In genomic region chr20:49186535-49187329, GRCh38 we compare ENCODE assay signal across 8 cellular contexts. TPM values are rescaled to one million over a fixed set of nuclear protein-coding genes. Genes with fewer than 3 reads are reported as not detected.
DNase-seq lines count a peak whose midpoint lies in the region; ATAC-seq, FAIRE-seq and TF ChIP-seq lines count a peak whose summit lies in the region.

No MANE protein-coding gene starts in this region.

- no peak for FAIRE-seq in astrocyte (lab: Jason Lieb, UNC)

- TF ChIP-seq CTCF in HL-60 (IDR thresholded peaks at IDR 0.05; ENCODE audit: insufficient read depth, low read length) (no peak), astrocyte (IDR thresholded peaks at IDR 0.05; ENCODE audit: insufficient read depth, low read depth, low read length) (no peak)

- H3K27ac ChIP-seq in BLaER1: peak overlapping the region; percentile 96
- peak overlapping the region; percentile 74 for H3K27ac ChIP-seq in HL-60 (replicated peaks)
- peak overlapping the region; percentile 53 for H3K27ac ChIP-seq in astrocyte (ENCODE audit: low read depth, low read length)
- H3K27ac ChIP-seq in iPS DF 6.9 (ENCODE audit: low read length): no peak overlapping the region

- WGBS in iPS DF 6.9 (ENCODE audit: insufficient coverage, insufficient read length): no CpG with 5 or more reads among the region's 19 CpGs

- H3K4me1 ChIP-seq in BLaER1 (peaks cover 37% of the 10 kb centered on the region), astrocyte (ENCODE audit: insufficient read depth, low read length) (peaks cover 8% of the 10 kb centered on the region), iPS DF 6.9 (ENCODE audit: control insufficient read depth, insufficient read depth, low read length) (no peaks in the 10 kb centered on the region), skeletal muscle satellite cell (ENCODE audit: control insufficient read depth, insufficient read depth, low read length) (peaks cover 9% of the 10 kb centered on the region)

- no peaks in the 10 kb centered on the region for H3K9me3 Mint-ChIP-seq in T-helper 2 cell treated with Interferon-gamma antibody and Interleukin-4, amounts not matched to agents 5 μg/mL and 100 μg/mL, for 36 hours
- H3K9me3 Mint-ChIP-seq in astrocyte (ENCODE audit: unreplicated experiment): no peaks in the 10 kb centered on the region

- H3K4me2 ChIP-seq in BLaER1 (peak overlapping the region; percentile 95), astrocyte (ENCODE audit: low read length) (peak overlapping the region; percentile 99), skeletal muscle satellite cell (ENCODE audit: low read length) (peak overlapping the region; percentile 92)

- DNase-seq in HL-60 (ENCODE audit: low read depth in 1 of 2, low spot score in 1 of 2) (peak in 1 of 2 experiments; percentile 80), astrocyte (ENCODE audit: low read depth) (peak; percentile 45), iPS DF 6.9 (ENCODE audit: low read depth, low spot score) (no peak)
- DNase-seq in T-helper 2 cell treated with Interferon-gamma antibody and Interleukin-4, amounts not matched to agents 5 μg/mL and 100 μg/mL, for 36 hours (ENCODE audit: low spot score): peak; percentile 63
- DNase-seq in NK-92 treated with Interleukin-12 subunit alpha and Interleukin-12 subunit beta, amount 100 ng/mL, for 24 hours (lab: John Stamatoyannopoulos, UW): no peak

- peaks cover 14% of the 10 kb centered on the region for H3K36me3 Mint-ChIP-seq in T-helper 2 cell treated with Interferon-gamma antibody and Interleukin-4, amounts not matched to agents 5 μg/mL and 100 μg/mL, for 36 hours (ENCODE audit: low read depth)
- peaks cover 4% of the 10 kb centered on the region for H3K36me3 Mint-ChIP-seq in astrocyte (ENCODE audit: low read depth, unreplicated experiment)

- peak overlapping the region; percentile 75 for H3K27ac Mint-ChIP-seq in T-helper 2 cell treated with Interferon-gamma antibody and Interleukin-4, amounts not matched to agents 5 μg/mL and 100 μg/mL, for 36 hours
- H3K27ac Mint-ChIP-seq in astrocyte (ENCODE audit: unreplicated experiment): peak overlapping the region; percentile 64

- H3K4me3 ChIP-seq in BLaER1: peak overlapping the region; percentile 97
- H3K4me3 ChIP-seq in HL-60 (replicated peaks; ENCODE audit: insufficient read depth, low read length): peak overlapping the region; percentile 83
- H3K4me3 ChIP-seq in astrocyte (ENCODE audit: insufficient read depth, low read depth, low read length): peak overlapping the region; percentile 86
- H3K4me3 ChIP-seq in iPS DF 6.9 (ENCODE audit: low read length): peak overlapping the region; percentile 77; the same call in 1 of the 2 replicates
- H3K4me3 ChIP-seq in skeletal muscle satellite cell (ENCODE audit: low read length): peak overlapping the region; percentile 83

- H3K36me3 ChIP-seq in BLaER1 (peaks cover 15% of the 10 kb centered on the region; the same call in 1 of the 2 replicates), astrocyte (ENCODE audit: insufficient read depth, low read length) (no peaks in the 10 kb centered on the region), iPS DF 6.9 (ENCODE audit: control insufficient read depth, insufficient read depth, low read length) (no peaks in the 10 kb centered on the region), skeletal muscle satellite cell (ENCODE audit: insufficient read depth, low read length) (peaks cover 4% of the 10 kb centered on the region)

- H3K9me3 ChIP-seq in BLaER1: no peaks in the 10 kb centered on the region
- no peaks in the 10 kb centered on the region for H3K9me3 ChIP-seq in astrocyte (ENCODE audit: insufficient read depth, low read depth, low read length)
- no peaks in the 10 kb centered on the region for H3K9me3 ChIP-seq in iPS DF 6.9 (ENCODE audit: control insufficient read depth, insufficient read depth, low read length)
- H3K9me3 ChIP-seq in skeletal muscle satellite cell (replicated peaks; ENCODE audit: low read length): no peaks in the 10 kb centered on the region

- H3K27me3 ChIP-seq in BLaER1 (no peaks in the 10 kb centered on the region), HL-60 (ENCODE audit: insufficient read depth, poor library complexity, severe bottlenecking) (no peaks in the 10 kb centered on the region), astrocyte (ENCODE audit: insufficient read depth, low read length) (no peaks in the 10 kb centered on the region), iPS DF 6.9 (ENCODE audit: control insufficient read depth, insufficient read depth, low read length) (no peaks in the 10 kb centered on the region), skeletal muscle satellite cell (ENCODE audit: control insufficient read depth, insufficient read depth, low read length) (no peaks in the 10 kb centered on the region)

- peak overlapping the region; percentile 87 for H3K4me3 Mint-ChIP-seq in T-helper 2 cell treated with Interferon-gamma antibody and Interleukin-4, amounts not matched to agents 5 μg/mL and 100 μg/mL, for 36 hours
- peak overlapping the region; percentile 97 for H3K4me3 Mint-ChIP-seq in astrocyte (ENCODE audit: unreplicated experiment)

- H4K20me1 ChIP-seq in BLaER1 (peaks cover 58% of the 10 kb centered on the region), astrocyte (ENCODE audit: insufficient read depth, low read length) (peaks cover 57% of the 10 kb centered on the region)

- H3K27me3 Mint-ChIP-seq in T-helper 2 cell treated with Interferon-gamma antibody and Interleukin-4, amounts not matched to agents 5 μg/mL and 100 μg/mL, for 36 hours (ENCODE audit: low read depth): peaks cover 2% of the 10 kb centered on the region
- H3K27me3 Mint-ChIP-seq in astrocyte (ENCODE audit: low read depth, unreplicated experiment): no peaks in the 10 kb centered on the region

- H3K4me1 Mint-ChIP-seq in T-helper 2 cell treated with Interferon-gamma antibody and Interleukin-4, amounts not matched to agents 5 μg/mL and 100 μg/mL, for 36 hours (ENCODE audit: low read depth): peaks cover 43% of the 10 kb centered on the region
- H3K4me1 Mint-ChIP-seq in astrocyte (ENCODE audit: low read depth, unreplicated experiment): peaks cover 22% of the 10 kb centered on the region

- ATAC-seq in HG03039 (IDR thresholded peaks at IDR 0.05; ENCODE audit: unreplicated experiment): no peak

- H3K79me2 ChIP-seq in astrocyte (ENCODE audit: insufficient read depth, low read length): peaks cover 63% of the 10 kb centered on the region

- peak overlapping the region; percentile 32 for H2AFZ ChIP-seq in astrocyte (ENCODE audit: low read depth, low read length)

- peak overlapping the region; percentile 96 for H3K9ac ChIP-seq in BLaER1
- peak overlapping the region; percentile 84 for H3K9ac ChIP-seq in astrocyte (ENCODE audit: low read length)
- H3K9ac ChIP-seq in skeletal muscle satellite cell (ENCODE audit: low read depth, low read length): peak overlapping the region; percentile 90

RNA-seq across cellular contexts. Expression of gene STAU1, which starts 1.4 kb away (rescaled TPM):
- total RNA-seq in astrocyte: 93.2 and 98.0 TPM in 2 replicates
- 44.3 and 47.1 TPM in 2 replicates for total RNA-seq in skeletal muscle satellite cell (2012; rRNA removed)

RNA-seq across cellular contexts. Expression of gene DDX27, which starts 32.5 kb away (rescaled TPM):
- 34.6 and 38.3 TPM in 2 replicates for total RNA-seq in astrocyte
- 33.9 and 37.3 TPM in 2 replicates for total RNA-seq in skeletal muscle satellite cell (2012; rRNA removed)

Comparison
In these comparisons a context has a peak if more than half of its experiments do, and no peak if none do; other contexts are left out.
1. DNase-seq: peak in T-helper 2 cell treated with Interferon-gamma antibody and Interleukin-4, amounts not matched to agents 5 μg/mL and 100 μg/mL, for 36 hours (single experiment) and astrocyte (single experiment); none in iPS DF 6.9 (single experiment) and NK-92 treated with Interleukin-12 subunit alpha and Interleukin-12 subunit beta, amount 100 ng/mL, for 24 hours (single experiment).
2. Peak in every context shown above with its lines, with median percentiles within 50 percentile points of each other: H3K4me2 ChIP-seq, H3K4me3 ChIP-seq and H3K9ac ChIP-seq.